ENCODE assay signal across 15 cellular contexts in genomic region chr7:32522746-32523145, GRCh38. TPM values are rescaled to one million over a fixed set of nuclear protein-coding genes. Genes with fewer than 3 reads are reported as not detected.
A peak's percentile ranks its signal among the peaks of the same experiment; 100 is the strongest.
DNase-seq lines count a peak whose midpoint lies in the region; ATAC-seq and TF ChIP-seq lines count a peak whose summit lies in the region.
"Had no signal": no experiment of that assay in that cellular context is flagged by ENCODE, and none has a peak within 500 bp of the region (broad histone marks: within the 10 kb centered on the region; RNA-seq: fewer than 3 reads in every experiment).

No MANE protein-coding gene starts in this region.

- no peaks in the 10 kb centered on the region for H3K4me1 ChIP-seq in endodermal cell (ENCODE audit: control insufficient read depth, insufficient read depth, low read length)
- H3K4me1 ChIP-seq: Caco-2 had no signal

- no peak for ATAC-seq in stimulated activated naive CD8-positive, alpha-beta T cell treated with anti-CD3 and anti-CD28 coated beads, Interleukin-15, amount 100 ng/mL, for 72 hours
- ATAC-seq in GM19023 (IDR thresholded peaks at IDR 0.05; ENCODE audit: unreplicated experiment): no peak
- ATAC-seq: CD8-positive, alpha-beta T cell had no signal

- no peak for TF ChIP-seq CTCF in endodermal cell (conservative IDR thresholded peaks at IDR 0.05)

- no peaks in the 10 kb centered on the region for H3K27me3 Mint-ChIP-seq in endodermal cell (ENCODE audit: insufficient read depth)
- H3K27me3 Mint-ChIP-seq in stimulated activated naive CD8-positive, alpha-beta T cell treated with anti-CD3 and anti-CD28 coated beads, Interleukin-15, amount 100 ng/mL, for 72 hours: no peaks in the 10 kb centered on the region
- H3K27me3 Mint-ChIP-seq: CD4-positive, CD25-positive, alpha-beta regulatory T cell had no signal

- in situ Hi-C loops in KBM-7 (cut with MboI; ENCODE audit: low pct_unique_long_range_greater_than_20kb, low sequenced_read_pairs): no loop called here

- H3K4me3 ChIP-seq in endodermal cell (ENCODE audit: low read length): peak overlapping the region; percentile 56
- H3K4me3 ChIP-seq: GM23248 had no signal

- no peak overlapping the region for H3K27ac Mint-ChIP-seq in endodermal cell
- peak overlapping the region in 1 of 2 donors; percentile 42 for H3K27ac Mint-ChIP-seq in stimulated activated naive CD8-positive, alpha-beta T cell treated with anti-CD3 and anti-CD28 coated beads, Interleukin-15, amount 100 ng/mL, for 72 hours
- H3K27ac Mint-ChIP-seq: CD4-positive, CD25-positive, alpha-beta regulatory T cell; CD8-positive, alpha-beta T cell had no signal

- no peak overlapping the region for H3K4me3 Mint-ChIP-seq in endodermal cell
- H3K4me3 Mint-ChIP-seq in stimulated activated naive CD8-positive, alpha-beta T cell treated with anti-CD3 and anti-CD28 coated beads, Interleukin-15, amount 100 ng/mL, for 72 hours: no peak overlapping the region
- H3K4me3 Mint-ChIP-seq: CD4-positive, CD25-positive, alpha-beta regulatory T cell; CD8-positive, alpha-beta T cell had no signal

- H3K9me3 Mint-ChIP-seq in endodermal cell: peaks cover 56% of the 10 kb centered on the region
- peaks cover 14 to 29% of the 10 kb centered on the region in 2 donors for H3K9me3 Mint-ChIP-seq in stimulated activated naive CD8-positive, alpha-beta T cell treated with anti-CD3 and anti-CD28 coated beads, Interleukin-15, amount 100 ng/mL, for 72 hours

- H3K9me3 ChIP-seq in endodermal cell (ENCODE audit: control insufficient read depth, low read length): peaks cover 69% of the 10 kb centered on the region

- H3K36me3 ChIP-seq in endodermal cell (ENCODE audit: control insufficient read depth, insufficient read depth, low read length): peaks cover 31% of the 10 kb centered on the region

- 70 to 96% methylated on average over 2 to 5 of the region's 5 CpGs for WGBS in endodermal cell (ENCODE audit: insufficient coverage in 1 of 2, insufficient read length in 1 of 2), 2 experiments

- no peak overlapping the region for H3K9ac ChIP-seq in endodermal cell (ENCODE audit: extremely low read depth, low read length, poor library complexity, severe bottlenecking)
- H3K9ac ChIP-seq: GM23248 had no signal

- H3K4me1 Mint-ChIP-seq in endodermal cell: peaks cover 11% of the 10 kb centered on the region
- H3K4me1 Mint-ChIP-seq in stimulated activated naive CD8-positive, alpha-beta T cell treated with anti-CD3 and anti-CD28 coated beads, Interleukin-15, amount 100 ng/mL, for 72 hours: peaks cover 19% of the 10 kb centered on the region

- H3K27me3 ChIP-seq in endodermal cell (ENCODE audit: control insufficient read depth, insufficient read depth, low read length, poor library complexity, severe bottlenecking): no peaks in the 10 kb centered on the region

- DNase-seq in KBM-7 (peak; percentile 7), MV-4-11 (lab: John Stamatoyannopoulos, UW) (peak; percentile 31), endodermal cell (no peak), epidermal melanocyte (ENCODE audit: insufficient read length, low spot score) (no peak)
- DNase-seq in stimulated activated naive CD8-positive, alpha-beta T cell treated with anti-CD3 and anti-CD28 coated beads, Interleukin-15, amount 100 ng/mL, for 72 hours: no peak
- DNase-seq: C1 segment of cervical spinal cord; Caco-2; CD4-positive, CD25-positive, alpha-beta regulatory T cell; CD8-positive, alpha-beta T cell; DMS153; DND-41; GM23248; H7; HCEC 1CT had no signal

- H3K27ac ChIP-seq in endodermal cell (ENCODE audit: low read depth, low read length): no peak overlapping the region
- H3K27ac ChIP-seq: GM23248 had no signal

- peaks cover 58% of the 10 kb centered on the region for H3K36me3 Mint-ChIP-seq in endodermal cell (ENCODE audit: low read depth)

RNA-seq across cellular contexts. Expression of gene AVL9, which starts 27.5 kb away (rescaled TPM):
- total RNA-seq in endodermal cell: 10 to 100 TPM; 44.0 to 54.5 TPM
- polyA plus RNA-seq in endodermal cell (2013, experiment 1 of 2): 28.2 TPM
- 20.6 TPM for polyA plus RNA-seq in endodermal cell (2013, experiment 2 of 2)

RNA-seq across cellular contexts. Expression of gene LSM5, which starts 32.6 kb away (rescaled TPM):
- total RNA-seq in endodermal cell: 100 to 1,000 TPM in 1 of 2 donors, 10 to 100 TPM in 1; 74.7 to 102 TPM
- 133 TPM for polyA plus RNA-seq in endodermal cell (2013, experiment 1 of 2)
- 120 TPM for polyA plus RNA-seq in endodermal cell (2013, experiment 2 of 2)

Comparison
In these comparisons a context has a peak if more than half of its experiments do, and no peak if none do; other contexts are left out.
1. DNase-seq: peak in KBM-7 (single experiment) and MV-4-11 (single experiment); none in endodermal cell (single experiment), stimulated activated naive CD8-positive, alpha-beta T cell treated with anti-CD3 and anti-CD28 coated beads, Interleukin-15, amount 100 ng/mL, for 72 hours (0 of 2) and epidermal melanocyte (single experiment).